ENCODE assay signal across 25 cellular contexts in genomic region chr1:42848823-42849537, GRCh38. TPM values are rescaled to one million over a fixed set of nuclear protein-coding genes. Genes with fewer than 3 reads are reported as not detected.
DNase-seq lines count a peak whose midpoint lies in the region; ATAC-seq and TF ChIP-seq lines count a peak whose summit lies in the region.
"Had no signal": no experiment of that assay in that cellular context is flagged by ENCODE, and none has a peak within 500 bp of the region (broad histone marks: within the 10 kb centered on the region; RNA-seq: fewer than 3 reads in every experiment).

No MANE protein-coding gene starts in this region.

- peaks cover 6% of the 10 kb centered on the region for H3K36me3 ChIP-seq in CD4-positive, alpha-beta memory T cell (ENCODE audit: insufficient read depth, low read length)

- intact Hi-C loops in activated CD4-positive, alpha-beta memory T cell treated with anti-CD3 and anti-CD28 coated beads for 36 hours (cut with micrococcal nuclease) = loop anchor here (1.0 to 5.0 kb wide), 3 partner anchors 73 to 192 kb away; partner anchors contain the start of gene PPIH
- intact Hi-C loops in CD4-positive, alpha-beta memory T cell (cut with micrococcal nuclease) = loop anchor here (5.0 kb wide), 2 partner anchors 73 to 1487 kb away; partner anchors contain the start of gene FOXO6

- H3K27ac Mint-ChIP-seq in activated CD4-positive, alpha-beta memory T cell treated with anti-CD3 and anti-CD28 coated beads for 36 hours = peak overlapping the region; percentile 1
- no peak overlapping the region for H3K27ac Mint-ChIP-seq in activated CD4-positive, alpha-beta memory T cell treated with anti-CD3 and anti-CD28 coated beads, Interleukin-2, amount 10 ng/mL, durations not matched to agents 7 days and 5 days
- H3K27ac Mint-ChIP-seq in CD4-positive, alpha-beta memory T cell = peak overlapping the region in 5 of 7 donors; percentile 22 to 78 (median 48)
- H3K27ac Mint-ChIP-seq in nephron = peak overlapping the region in 1 of 3 experiments; percentile 60

- no peak for TF ChIP-seq CTCF in nephron (IDR thresholded peaks at IDR 0.05; ENCODE audit: unreplicated experiment in 3 of 3)

- H3K4me3 Mint-ChIP-seq in activated CD4-positive, alpha-beta memory T cell treated with anti-CD3 and anti-CD28 coated beads for 36 hours = no peak overlapping the region
- no peak overlapping the region for H3K4me3 Mint-ChIP-seq in activated CD4-positive, alpha-beta memory T cell treated with anti-CD3 and anti-CD28 coated beads, Interleukin-2, amount 10 ng/mL, durations not matched to agents 7 days and 5 days
- no peak overlapping the region for H3K4me3 Mint-ChIP-seq in CD4-positive, alpha-beta memory T cell
- H3K4me3 Mint-ChIP-seq in nephron = peak overlapping the region in 2 of 3 experiments; percentile 33 to 96

- H3K9me3 Mint-ChIP-seq in activated CD4-positive, alpha-beta memory T cell treated with anti-CD3 and anti-CD28 coated beads for 36 hours = peaks cover 8% of the 10 kb centered on the region
- peaks cover 4% of the 10 kb centered on the region for H3K9me3 Mint-ChIP-seq in activated CD4-positive, alpha-beta memory T cell treated with anti-CD3 and anti-CD28 coated beads, Interleukin-2, amount 10 ng/mL, durations not matched to agents 7 days and 5 days
- H3K9me3 Mint-ChIP-seq in CD4-positive, alpha-beta memory T cell = peaks cover 0 to 4% (median 0%) of the 10 kb centered on the region in 8 donors
- H3K9me3 Mint-ChIP-seq in nephron = peaks cover 15% of the 10 kb centered on the region
- H3K9me3 Mint-ChIP-seq: immature natural killer cell had no signal

- H3K4me1 Mint-ChIP-seq in activated CD4-positive, alpha-beta memory T cell treated with anti-CD3 and anti-CD28 coated beads for 36 hours (ENCODE audit: low read depth) = peaks cover 44% of the 10 kb centered on the region
- H3K4me1 Mint-ChIP-seq in activated CD4-positive, alpha-beta memory T cell treated with anti-CD3 and anti-CD28 coated beads, Interleukin-2, amount 10 ng/mL, durations not matched to agents 7 days and 5 days = peaks cover 33% of the 10 kb centered on the region
- peaks cover 29 to 38% (median 35%) of the 10 kb centered on the region in 4 donors for H3K4me1 Mint-ChIP-seq in CD4-positive, alpha-beta memory T cell
- H3K4me1 Mint-ChIP-seq in nephron = peaks cover 34% of the 10 kb centered on the region

- H3K27me3 Mint-ChIP-seq in activated CD4-positive, alpha-beta memory T cell treated with anti-CD3 and anti-CD28 coated beads for 36 hours = no peaks in the 10 kb centered on the region
- H3K27me3 Mint-ChIP-seq in activated CD4-positive, alpha-beta memory T cell treated with anti-CD3 and anti-CD28 coated beads, Interleukin-2, amount 10 ng/mL, durations not matched to agents 7 days and 5 days = no peaks in the 10 kb centered on the region
- no peaks in the 10 kb centered on the region for H3K27me3 Mint-ChIP-seq in CD4-positive, alpha-beta memory T cell
- H3K27me3 Mint-ChIP-seq in nephron (ENCODE audit: low read depth) = no peaks in the 10 kb centered on the region
- H3K27me3 Mint-ChIP-seq: CD8-positive, alpha-beta memory T cell; naive thymus-derived CD8-positive, alpha-beta T cell had no signal

- no peak overlapping the region for H3K4me3 ChIP-seq in CD4-positive, alpha-beta memory T cell (ENCODE audit: low read length in 2 of 2)
- H3K4me3 ChIP-seq: esophagus muscularis mucosa, hepatocyte, Peyer's patch, SJCRH30 had no signal

- POLR2A ChIA-PET in activated CD4-positive, alpha-beta memory T cell treated with anti-CD3 and anti-CD28 coated beads for 36 hours (lab: Charles Lee) = no interaction called here
- POLR2A ChIA-PET in activated CD4-positive, alpha-beta memory T cell treated with anti-CD3 and anti-CD28 coated beads, Interleukin-2, amount 10 ng/mL, durations not matched to agents 7 days and 5 days (lab: Charles Lee) = interaction anchor here (1.3 to 3.8 kb wide), 2 partner anchors 32 to 33 kb away, joined by 4 to 32 read pairs; partner anchors contain the start of genes ERMAP and SVBP
- POLR2A ChIA-PET in CD4-positive, alpha-beta memory T cell (lab: Charles Lee; ENCODE audit: partially characterized antibody) = interaction anchor here (3.7 to 6.4 kb wide), 2 partner anchors 32 to 82 kb away, joined by 38 to 58 read pairs; partner anchors contain the start of genes C1orf50, ERMAP, P3H1 and SVBP

- H3K9me3 ChIP-seq in CD4-positive, alpha-beta memory T cell (ENCODE audit: control insufficient read depth in 1 of 2, low read length in 2 of 2) = no peaks in the 10 kb centered on the region
- H3K9me3 ChIP-seq: esophagus muscularis mucosa, Peyer's patch, SJCRH30 had no signal

- H3K27ac ChIP-seq in CD4-positive, alpha-beta memory T cell (ENCODE audit: low read depth, low read length) = no peak overlapping the region
- H3K27ac ChIP-seq: brain microvascular endothelial cell, esophagus muscularis mucosa, hepatocyte, parathyroid adenoma, Peyer's patch, SJCRH30 had no signal

- no peaks in the 10 kb centered on the region for H3K27me3 ChIP-seq in CD4-positive, alpha-beta memory T cell (ENCODE audit: insufficient read depth, low read length)
- H3K27me3 ChIP-seq: brain microvascular endothelial cell, esophagus muscularis mucosa, hepatocyte, Peyer's patch, SJCRH30 had no signal

- H3K36me3 Mint-ChIP-seq in activated CD4-positive, alpha-beta memory T cell treated with anti-CD3 and anti-CD28 coated beads for 36 hours = peaks cover 25% of the 10 kb centered on the region
- peaks cover 37% of the 10 kb centered on the region for H3K36me3 Mint-ChIP-seq in activated CD4-positive, alpha-beta memory T cell treated with anti-CD3 and anti-CD28 coated beads, Interleukin-2, amount 10 ng/mL, durations not matched to agents 7 days and 5 days (ENCODE audit: low read depth)
- peaks cover 28 to 37% of the 10 kb centered on the region in 2 donors for H3K36me3 Mint-ChIP-seq in CD4-positive, alpha-beta memory T cell
- H3K36me3 Mint-ChIP-seq in nephron (ENCODE audit: low read depth) = peaks cover 53% of the 10 kb centered on the region

- CTCF ChIA-PET in activated CD4-positive, alpha-beta memory T cell treated with anti-CD3 and anti-CD28 coated beads for 36 hours (lab: Charles Lee) = interaction anchor here (1.3 to 3.9 kb wide), 5 partner anchors 64 to 85 kb away, joined by 3 to 26 read pairs (median 7); partner anchors contain the start of genes C1orf50 and P3H1
- CTCF ChIA-PET in activated CD4-positive, alpha-beta memory T cell treated with anti-CD3 and anti-CD28 coated beads, Interleukin-2, amount 10 ng/mL, durations not matched to agents 7 days and 5 days (lab: Charles Lee) = no interaction called here
- CTCF ChIA-PET in CD4-positive, alpha-beta memory T cell (lab: Charles Lee; ENCODE audit: partially characterized antibody) = interaction anchor here (3.4 kb wide), 1 partner anchor 82 kb away, joined by 27 read pairs; the partner anchor contains the start of genes C1orf50 and P3H1

- H3K4me1 ChIP-seq in CD4-positive, alpha-beta memory T cell (ENCODE audit: insufficient read depth, low read length) = peaks cover 23% of the 10 kb centered on the region
- H3K4me1 ChIP-seq: parathyroid adenoma had no signal

- ATAC-seq in GM18498 (IDR thresholded peaks at IDR 0.05; ENCODE audit: unreplicated experiment) (no peak), GM19395 (IDR thresholded peaks at IDR 0.05; ENCODE audit: unreplicated experiment) (no peak)
- ATAC-seq: naive thymus-derived CD8-positive, alpha-beta T cell; sciatic nerve had no signal

- no peak for DNase-seq in activated CD4-positive, alpha-beta memory T cell treated with anti-CD3 and anti-CD28 coated beads for 36 hours
- no peak for DNase-seq in activated CD4-positive, alpha-beta memory T cell treated with anti-CD3 and anti-CD28 coated beads, Interleukin-2, amount 10 ng/mL, durations not matched to agents 7 days and 5 days
- no peak for DNase-seq in CD4-positive, alpha-beta memory T cell
- peak; percentile 59 for DNase-seq in RKO (ENCODE audit: low spot score)
- no peak for DNase-seq in activated naive CD4-positive, alpha-beta T cell treated with anti-CD3 and anti-CD28 coated beads, Interleukin-2, amount 50 U/mL, for 16 hours
- DNase-seq: activated gamma-delta T cell; brain microvascular endothelial cell; CD8-positive, alpha-beta memory T cell; foreskin melanocyte; GF-D8; immature natural killer cell; KBM-7; naive thymus-derived CD8-positive, alpha-beta T cell; NCI-H1694 treated with DMSO at 0.1 percent for 48 hours; NCI-H526; Peyer's patch; SJCRH30; trophoblast cell had no signal

RNA-seq across cellular contexts. Expression of gene ZNF691, which starts 2.6 kb away (rescaled TPM):
- 1 to 10 TPM; 8.6 to 9.5 TPM for total RNA-seq in activated CD4-positive, alpha-beta memory T cell treated with anti-CD3 and anti-CD28 coated beads for 36 hours
- 10 to 100 TPM; 10.4 to 12.6 TPM for total RNA-seq in activated CD4-positive, alpha-beta memory T cell treated with anti-CD3 and anti-CD28 coated beads, Interleukin-2, amount 10 ng/mL, durations not matched to agents 7 days and 5 days
- total RNA-seq in CD4-positive, alpha-beta memory T cell = 10 to 100 TPM; 17.3 to 18.8 TPM
- polyA plus RNA-seq in CD4-positive, alpha-beta memory T cell = 1 to 10 TPM; 8.6 to 10.0 TPM

RNA-seq across cellular contexts. Expression of gene SVBP, which starts 31.8 kb away (rescaled TPM):
- total RNA-seq in activated CD4-positive, alpha-beta memory T cell treated with anti-CD3 and anti-CD28 coated beads for 36 hours = 10 to 100 TPM; 16.8 to 18.8 TPM
- total RNA-seq in activated CD4-positive, alpha-beta memory T cell treated with anti-CD3 and anti-CD28 coated beads, Interleukin-2, amount 10 ng/mL, durations not matched to agents 7 days and 5 days = 10 to 100 TPM; 17.4 to 19.2 TPM
- 10 to 100 TPM; 20.4 to 23.5 TPM for total RNA-seq in CD4-positive, alpha-beta memory T cell
- 10 to 100 TPM; 38.6 to 48.0 TPM for polyA plus RNA-seq in CD4-positive, alpha-beta memory T cell

RNA-seq across cellular contexts. Expression of gene ERMAP, which starts 32.1 kb away (rescaled TPM):
- 1 to 10 TPM; 3.4 to 4.5 TPM for total RNA-seq in activated CD4-positive, alpha-beta memory T cell treated with anti-CD3 and anti-CD28 coated beads for 36 hours
- total RNA-seq in activated CD4-positive, alpha-beta memory T cell treated with anti-CD3 and anti-CD28 coated beads, Interleukin-2, amount 10 ng/mL, durations not matched to agents 7 days and 5 days = 1 to 10 TPM; 5.0 to 5.9 TPM
- 1 to 10 TPM; 6.5 to 8.6 TPM for total RNA-seq in CD4-positive, alpha-beta memory T cell
- 1 to 10 TPM; 2.0 to 4.1 TPM for polyA plus RNA-seq in CD4-positive, alpha-beta memory T cell

Comparison
In these comparisons a context has a peak if more than half of its experiments do, and no peak if none do; other contexts are left out.
1. H3K4me3 Mint-ChIP-seq: peak in nephron (2 of 3); none in activated CD4-positive, alpha-beta memory T cell treated with anti-CD3 and anti-CD28 coated beads for 36 hours (single experiment), activated CD4-positive, alpha-beta memory T cell treated with anti-CD3 and anti-CD28 coated beads, Interleukin-2, amount 10 ng/mL, durations not matched to agents 7 days and 5 days (single experiment) and CD4-positive, alpha-beta memory T cell (0 of 8).